8 cellular contexts compared by ENCODE assay signal in the genomic region with DNA sequence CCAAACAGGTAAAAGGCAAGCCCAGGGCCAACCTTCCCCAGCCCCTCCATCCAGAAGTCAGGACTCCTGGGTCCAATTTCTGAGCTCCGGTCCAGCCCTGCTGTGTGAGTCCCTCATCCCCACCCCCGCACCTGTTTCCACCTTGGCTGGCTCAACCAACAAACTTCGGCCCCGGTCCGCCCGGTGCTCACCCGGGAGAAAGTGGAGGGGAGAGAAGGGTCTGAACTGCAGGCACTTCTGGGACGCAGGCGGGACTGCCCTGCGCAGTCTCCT. TPM values are rescaled to one million over a fixed set of nuclear protein-coding genes. Genes with fewer than 3 reads are reported as not detected.
DNase-seq lines count a peak whose midpoint lies in the region; ATAC-seq, FAIRE-seq and TF ChIP-seq lines count a peak whose summit lies in the region.

No MANE protein-coding gene starts in this region.

- peak overlapping the region; percentile 67 to 73 for H3K9ac ChIP-seq in kidney (ENCODE audit: low read length in 2 of 2)

- H3K27ac Mint-ChIP-seq in activated naive CD4-positive, alpha-beta T cell treated with anti-CD3 and anti-CD28 coated beads, Interleukin-2, amount 50 U/mL, for 24 hours, result no peak overlapping the region
- no peak overlapping the region for H3K27ac Mint-ChIP-seq in activated naive CD8-positive, alpha-beta T cell

- H3K27me3 ChIP-seq in thymus (ENCODE audit: control insufficient read depth, insufficient read depth), result peaks cover 14% of the 10 kb centered on the region

- FAIRE-seq in kidney (lab: Jason Lieb, UNC), result no peak
- FAIRE-seq in RCC 7860 (lab: Jason Lieb, UNC), result no peak

- TF ChIP-seq CTCF in kidney (IDR thresholded peaks at IDR 0.05; ENCODE audit: borderline replicate concordance, extremely low read depth, insufficient read depth), result no peak

- ATAC-seq in GM18867 (IDR thresholded peaks at IDR 0.05; ENCODE audit: unreplicated experiment), result no peak

- H3K9me3 Mint-ChIP-seq in activated naive CD4-positive, alpha-beta T cell treated with anti-CD3 and anti-CD28 coated beads, Interleukin-2, amount 50 U/mL, for 24 hours, result no peaks in the 10 kb centered on the region
- H3K9me3 Mint-ChIP-seq in activated naive CD8-positive, alpha-beta T cell (ENCODE audit: low read depth), result no peaks in the 10 kb centered on the region

- H3K4me1 Mint-ChIP-seq in activated naive CD4-positive, alpha-beta T cell treated with anti-CD3 and anti-CD28 coated beads, Interleukin-2, amount 50 U/mL, for 24 hours, result peaks cover 34% of the 10 kb centered on the region
- peaks cover 33% of the 10 kb centered on the region for H3K4me1 Mint-ChIP-seq in activated naive CD8-positive, alpha-beta T cell (ENCODE audit: low read depth)

- H3K27ac ChIP-seq in kidney (ENCODE audit: low read depth in 2 of 2, low read length in 2 of 2) (peak overlapping the region; percentile 76 to 83), thymus (ENCODE audit: low read depth) (no peak overlapping the region)

- H3K4me3 Mint-ChIP-seq in activated naive CD4-positive, alpha-beta T cell treated with anti-CD3 and anti-CD28 coated beads, Interleukin-2, amount 50 U/mL, for 24 hours, result peak overlapping the region; percentile 87
- H3K4me3 Mint-ChIP-seq in activated naive CD8-positive, alpha-beta T cell, result peak overlapping the region; percentile 91

- H3K4me3 ChIP-seq in kidney (ENCODE audit: low read length in 2 of 2) (peak overlapping the region; percentile 28 to 71), thymus (ENCODE audit: low read length) (peak overlapping the region; percentile 58)

- 10% methylated on average over 10 of the region's 10 CpGs for WGBS in thymus

- no peak for DNase-seq in activated naive CD4-positive, alpha-beta T cell (lab: John Stamatoyannopoulos, UW)
- DNase-seq in kidney, result no peak
- DNase-seq in NCI-H1417 treated with DMSO at 0.1 percent for 48 hours (lab: John Stamatoyannopoulos, UW), result no peak
- DNase-seq in RCC 7860 (ENCODE audit: low spot score), result no peak

- intact Hi-C loops in kidney (cut with DNase I), result no loop called here

- no peaks in the 10 kb centered on the region for H3K9me3 ChIP-seq in kidney (ENCODE audit: control insufficient read depth in 1 of 2, low read length in 2 of 2)
- no peaks in the 10 kb centered on the region for H3K9me3 ChIP-seq in thymus (ENCODE audit: control insufficient read depth)

- H3K36me3 ChIP-seq in kidney (ENCODE audit: control insufficient read depth in 1 of 2, insufficient read depth in 2 of 2, low read length in 2 of 2), result no peaks in the 10 kb centered on the region
- H3K36me3 ChIP-seq in thymus (ENCODE audit: control insufficient read depth, insufficient read depth), result no peaks in the 10 kb centered on the region

- H3K4me1 ChIP-seq in kidney (ENCODE audit: control insufficient read depth in 1 of 2, insufficient read depth in 1 of 2, low read depth in 1 of 2, low read length in 2 of 2), result peaks cover 20 to 37% of the 10 kb centered on the region in 2 donors
- peaks cover 11% of the 10 kb centered on the region for H3K4me1 ChIP-seq in thymus (ENCODE audit: control insufficient read depth, insufficient read depth, low read length)

- H3K27me3 Mint-ChIP-seq in activated naive CD4-positive, alpha-beta T cell treated with anti-CD3 and anti-CD28 coated beads, Interleukin-2, amount 50 U/mL, for 24 hours, result no peaks in the 10 kb centered on the region
- no peaks in the 10 kb centered on the region for H3K27me3 Mint-ChIP-seq in activated naive CD8-positive, alpha-beta T cell

- H3K36me3 Mint-ChIP-seq in activated naive CD4-positive, alpha-beta T cell treated with anti-CD3 and anti-CD28 coated beads, Interleukin-2, amount 50 U/mL, for 24 hours, result no peaks in the 10 kb centered on the region
- H3K36me3 Mint-ChIP-seq in activated naive CD8-positive, alpha-beta T cell, result no peaks in the 10 kb centered on the region

RNA-seq across cellular contexts. Expression of a gene that starts 0.5 kb away (rescaled TPM):
- 58.6 TPM for total RNA-seq in kidney
- polyA plus RNA-seq in kidney (ENCODE audit: insufficient read depth, low read depth, low replicate concordance), result 6.8 TPM
- polyA plus RNA-seq in thymus, result 20.6 TPM

RNA-seq across cellular contexts. Expression of a gene that starts 33.3 kb away (rescaled TPM):
- not detected for total RNA-seq in kidney
- polyA plus RNA-seq in kidney (ENCODE audit: insufficient read depth, low read depth, low replicate concordance) (not detected), thymus (0.14 TPM)

RNA-seq across cellular contexts. Expression of a gene that starts 36.8 kb away (rescaled TPM):
- 12.6 TPM for total RNA-seq in kidney
- 6.7 TPM for polyA plus RNA-seq in kidney (ENCODE audit: insufficient read depth, low read depth, low replicate concordance)
- polyA plus RNA-seq in thymus, result 12.1 TPM

RNA-seq across cellular contexts. Expression of a gene that starts 39.2 kb away (rescaled TPM):
- 2.2 TPM for total RNA-seq in kidney
- polyA plus RNA-seq in kidney (ENCODE audit: insufficient read depth, low read depth, low replicate concordance) (not detected), thymus (16.8 TPM)

RNA-seq across cellular contexts. Expression of a gene that starts 47.7 kb away (rescaled TPM):
- 21.3 TPM for total RNA-seq in kidney
- polyA plus RNA-seq in kidney (ENCODE audit: insufficient read depth, low read depth, low replicate concordance) (5.5 TPM), thymus (11.1 TPM)
